17 cellular contexts compared by ENCODE assay signal in the genomic region with DNA sequence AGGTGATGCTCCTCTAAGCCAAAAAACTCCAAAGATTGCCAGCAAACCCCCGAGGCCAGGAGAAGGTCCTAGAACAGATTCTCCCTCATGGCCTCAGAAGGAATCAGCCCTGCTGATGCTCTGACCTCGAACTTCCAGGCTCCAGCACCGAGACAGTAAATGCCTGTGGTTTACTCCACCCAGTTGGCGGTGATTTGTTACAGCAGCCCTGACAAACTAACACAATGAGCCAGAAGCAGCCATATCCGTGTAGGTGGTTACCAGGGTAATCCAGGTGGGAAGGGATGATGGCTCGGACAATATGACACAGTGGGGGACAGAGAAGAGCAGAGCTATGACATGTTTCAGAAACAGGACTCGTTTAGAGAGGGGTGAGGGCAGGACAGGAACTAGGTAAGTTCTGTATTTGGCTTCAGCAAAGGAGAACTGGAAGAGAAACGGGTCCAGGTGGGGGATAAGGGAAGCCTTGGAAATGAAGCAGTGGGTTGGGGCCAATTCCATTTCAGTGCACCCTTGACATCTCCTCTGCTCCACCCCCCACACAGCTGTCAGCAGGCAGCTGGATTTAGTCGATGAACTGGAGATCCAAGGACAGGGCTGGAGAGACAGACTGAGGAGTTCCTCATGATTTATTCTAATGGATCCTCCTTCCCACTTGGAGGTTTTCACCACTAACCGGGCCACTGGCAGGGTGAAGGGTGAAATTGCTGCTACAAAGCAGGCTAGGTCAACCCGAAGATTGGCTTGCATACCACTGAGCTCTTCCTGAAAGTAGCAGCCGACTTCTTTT.
DNase-seq lines count a peak whose midpoint lies in the region; ATAC-seq, FAIRE-seq and TF ChIP-seq lines count a peak whose summit lies in the region.
"Had no signal": no experiment of that assay in that cellular context is flagged by ENCODE, and none has a peak within 500 bp of the region (broad histone marks: within the 10 kb centered on the region; RNA-seq: fewer than 3 reads in every experiment).

No MANE protein-coding gene starts in this region.

- peaks cover 4% of the 10 kb centered on the region for H3K9me3 ChIP-seq in WERI-Rb-1 (ENCODE audit: severe bottlenecking)
- H3K9me3 ChIP-seq in CD4-positive, alpha-beta memory T cell (ENCODE audit: control insufficient read depth in 1 of 2, low read length in 2 of 2) = no peaks in the 10 kb centered on the region
- H3K9me3 ChIP-seq in spleen = no peaks in the 10 kb centered on the region

- TF ChIP-seq POLR2A in H54 (IDR thresholded peaks at IDR 0.05; ENCODE audit: low read depth, low read length) (no peak), spleen (IDR thresholded peaks at IDR 0.05) (no peak)

- TF ChIP-seq CTCF in WERI-Rb-1 (IDR thresholded peaks at IDR 0.05; ENCODE audit: low read depth, low read length) (no peak), spleen (IDR thresholded peaks at IDR 0.05 in 8 of 11, conservative IDR thresholded peaks at IDR 0.05 in 3 of 11) (no peak)

- H3K27ac ChIP-seq in WERI-Rb-1 (peak overlapping the region; percentile 26; the same call in 1 of the 2 replicates), spleen (peak overlapping the region in 3 of 8 donors; percentile 57 to 63 (median 60))
- H3K27ac ChIP-seq in CD4-positive, alpha-beta memory T cell (ENCODE audit: low read depth, low read length) = no peak overlapping the region

- CTCF ChIA-PET in CD4-positive, alpha-beta memory T cell (lab: Charles Lee; ENCODE audit: partially characterized antibody) = no interaction called here

- H3K4me3 Mint-ChIP-seq in CD4-positive, alpha-beta memory T cell = no peak overlapping the region
- H3K4me3 Mint-ChIP-seq: activated naive CD4-positive, alpha-beta T cell treated with anti-CD3 and anti-CD28 coated beads for 36 hours; B cell; stimulated activated naive B cell treated with anti-CD40 and anti-IgM and Interleukin-4, amounts not matched to agents 10 μg/mL and 1 μg/mL and 100 μg/mL, for 72 hours had no signal

- H3K27me3 ChIP-seq in WERI-Rb-1 (ENCODE audit: insufficient read depth, low read depth, severe bottlenecking) (no peaks in the 10 kb centered on the region), spleen (replicated peaks in 1 of 7) (peaks cover 0 to 11% (median 0%) of the 10 kb centered on the region in 7 donors)
- no peaks in the 10 kb centered on the region for H3K27me3 ChIP-seq in CD4-positive, alpha-beta memory T cell (ENCODE audit: insufficient read depth, low read length)

- peak; percentile 87 for DNase-seq in A172 (ENCODE audit: low spot score)
- DNase-seq in H54 (ENCODE audit: insufficient read length, low spot score) = peak; percentile 23
- DNase-seq in WERI-Rb-1 = no peak
- DNase-seq in left kidney (ENCODE audit: low read depth, low spot score) = peak; percentile 75
- DNase-seq in CD4-positive, alpha-beta memory T cell = no peak
- no peak for DNase-seq in activated naive CD4-positive, alpha-beta T cell treated with anti-CD3 and anti-CD28 coated beads, Interleukin-2, amount 50 U/mL, for 72 hours (ENCODE audit: low spot score in 2 of 2)
- DNase-seq in spleen = no peak
- DNase-seq: activated CD8-positive, alpha-beta memory T cell treated with anti-CD3 and anti-CD28 coated beads for 24 hours; activated naive CD4-positive, alpha-beta T cell treated with anti-CD3 and anti-CD28 coated beads for 36 hours; KBM-7; left cardiac atrium; RPMI8226; stimulated activated CD4-positive, alpha-beta T cell treated with anti-CD3 and anti-CD28 coated beads, Interleukin-2, amount 100 ng/mL, for 24 hours; stimulated activated naive B cell treated with anti-CD40 and anti-IgM and Interleukin-4, amounts not matched to agents 10 μg/mL and 1 μg/mL and 100 μg/mL, for 72 hours; T-helper 9 cell had no signal

- H3K36me3 ChIP-seq in WERI-Rb-1 = no peaks in the 10 kb centered on the region
- no peaks in the 10 kb centered on the region for H3K36me3 ChIP-seq in CD4-positive, alpha-beta memory T cell (ENCODE audit: insufficient read depth, low read length)
- no peaks in the 10 kb centered on the region for H3K36me3 ChIP-seq in spleen

- no peak overlapping the region for H3K27ac Mint-ChIP-seq in CD4-positive, alpha-beta memory T cell
- no peak overlapping the region for H3K27ac Mint-ChIP-seq in activated naive CD4-positive, alpha-beta T cell treated with anti-CD3 and anti-CD28 coated beads, Interleukin-2, amount 50 U/mL, for 72 hours
- H3K27ac Mint-ChIP-seq: activated naive CD4-positive, alpha-beta T cell treated with anti-CD3 and anti-CD28 coated beads for 36 hours; B cell; stimulated activated naive B cell treated with anti-CD40 and anti-IgM and Interleukin-4, amounts not matched to agents 10 μg/mL and 1 μg/mL and 100 μg/mL, for 72 hours had no signal

- no peak for ATAC-seq in activated naive CD4-positive, alpha-beta T cell treated with anti-CD3 and anti-CD28 coated beads, Interleukin-2, amount 50 U/mL, for 72 hours
- no peak for ATAC-seq in GM21515 (IDR thresholded peaks at IDR 0.05; ENCODE audit: unreplicated experiment)
- ATAC-seq: stimulated activated naive B cell treated with anti-CD40 and anti-IgM and Interleukin-4, amounts not matched to agents 10 μg/mL and 1 μg/mL and 100 μg/mL, for 72 hours had no signal

- WGBS in spleen, 5 donors = 54 to 79% (median 69%) methylated on average over 12 of the region's 12 CpGs

- POLR2A ChIA-PET in CD4-positive, alpha-beta memory T cell (lab: Charles Lee; ENCODE audit: partially characterized antibody) = no interaction called here

- no peaks in the 10 kb centered on the region for H3K4me1 ChIP-seq in CD4-positive, alpha-beta memory T cell (ENCODE audit: insufficient read depth, low read length)
- no peaks in the 10 kb centered on the region for H3K4me1 ChIP-seq in spleen

- H3K9me3 Mint-ChIP-seq in CD4-positive, alpha-beta memory T cell = peaks cover 0 to 1% (median 0%) of the 10 kb centered on the region in 8 donors
- H3K9me3 Mint-ChIP-seq in activated naive CD4-positive, alpha-beta T cell treated with anti-CD3 and anti-CD28 coated beads, Interleukin-2, amount 50 U/mL, for 72 hours = peaks cover 0 to 4% of the 10 kb centered on the region in 2 donors
- H3K9me3 Mint-ChIP-seq: activated naive CD4-positive, alpha-beta T cell treated with anti-CD3 and anti-CD28 coated beads for 36 hours had no signal

- no peaks in the 10 kb centered on the region for H3K36me3 Mint-ChIP-seq in CD4-positive, alpha-beta memory T cell
- H3K36me3 Mint-ChIP-seq in activated naive CD4-positive, alpha-beta T cell treated with anti-CD3 and anti-CD28 coated beads, Interleukin-2, amount 50 U/mL, for 72 hours = no peaks in the 10 kb centered on the region
- H3K36me3 Mint-ChIP-seq: stimulated activated naive B cell treated with anti-CD40 and anti-IgM and Interleukin-4, amounts not matched to agents 10 μg/mL and 1 μg/mL and 100 μg/mL, for 72 hours had no signal

- intact Hi-C loops in CD4-positive, alpha-beta memory T cell (cut with micrococcal nuclease) = no loop called here
- intact Hi-C loops in spleen (cut with DNase I; ENCODE audit: low total_unique reads) = no loop called here

- peaks cover 10 to 29% of the 10 kb centered on the region in 2 donors for H3K27me3 Mint-ChIP-seq in CD4-positive, alpha-beta memory T cell

- no peaks in the 10 kb centered on the region for H3K4me1 Mint-ChIP-seq in CD4-positive, alpha-beta memory T cell
- H3K4me1 Mint-ChIP-seq: B cell; stimulated activated naive B cell treated with anti-CD40 and anti-IgM and Interleukin-4, amounts not matched to agents 10 μg/mL and 1 μg/mL and 100 μg/mL, for 72 hours had no signal

- H3K4me3 ChIP-seq in WERI-Rb-1 (ENCODE audit: low read depth, low read length) = no peak overlapping the region
- no peak overlapping the region for H3K4me3 ChIP-seq in CD4-positive, alpha-beta memory T cell (ENCODE audit: low read length in 2 of 2)
- no peak overlapping the region for H3K4me3 ChIP-seq in spleen

- FAIRE-seq in H54 (lab: Jason Lieb, UNC) = peak; percentile 6

Comparison
In these comparisons a context has a peak if more than half of its experiments do, and no peak if none do; other contexts are left out.
1. DNase-seq: peak in A172 (single experiment), H54 (single experiment) and left kidney (single experiment); none in WERI-Rb-1 (single experiment), CD4-positive, alpha-beta memory T cell (0 of 5), activated naive CD4-positive, alpha-beta T cell treated with anti-CD3 and anti-CD28 coated beads, Interleukin-2, amount 50 U/mL, for 72 hours (0 of 2) and spleen (single experiment).